ENCODE assay signal across 1 cellular context in the genomic region with DNA sequence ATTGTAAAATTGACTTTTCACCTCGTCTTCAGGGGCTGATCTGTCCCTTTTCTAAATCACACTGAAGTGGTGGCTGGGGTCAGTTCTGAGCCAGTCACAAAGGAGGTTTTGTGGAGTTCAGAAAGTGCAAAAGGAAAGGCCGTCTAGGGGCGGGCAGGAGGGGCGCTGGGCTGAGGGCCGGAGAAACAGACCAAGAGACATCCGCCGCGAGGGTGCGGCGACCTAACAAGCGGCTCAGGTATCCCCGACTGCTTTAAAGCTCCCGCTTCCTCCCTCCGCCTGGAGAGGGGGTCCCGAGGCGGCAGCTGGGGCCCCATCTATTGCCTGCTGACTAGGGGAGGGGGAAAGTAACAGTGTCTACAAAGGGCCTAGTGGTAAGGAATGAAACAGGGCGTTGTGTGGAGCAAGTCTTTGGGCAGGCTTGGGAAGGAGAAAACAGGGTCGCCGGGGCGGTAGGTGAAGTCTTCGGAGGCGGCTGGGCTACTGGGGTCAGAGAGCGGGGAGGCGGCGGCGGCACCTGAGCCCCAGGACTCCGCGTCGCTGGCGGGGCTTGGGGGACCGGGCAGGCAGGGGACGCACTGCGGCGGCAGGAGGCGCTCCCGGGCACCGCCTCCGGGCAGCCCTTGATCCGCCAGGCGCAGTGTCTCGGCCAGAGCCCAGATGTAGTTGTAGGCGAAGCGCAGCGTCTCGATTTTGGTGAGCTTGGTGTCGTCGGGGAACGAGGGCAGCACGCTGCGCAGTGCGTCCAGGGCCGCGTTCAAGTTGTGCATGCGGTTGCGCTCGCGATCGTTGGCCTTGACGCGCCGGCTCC.
TF ChIP-seq lines count a peak whose summit lies in the region.

No MANE protein-coding gene starts in this region.

TF ChIP-seq in K562, 482 proteins besides CTCF, POLR2A, EP300 and RAD21:
- TF ChIP-seq ZNF253 (CRISPR knock-in tag; conservative IDR thresholded peaks at IDR 0.05) = no peak
- TF ChIP-seq, protein P1, sequence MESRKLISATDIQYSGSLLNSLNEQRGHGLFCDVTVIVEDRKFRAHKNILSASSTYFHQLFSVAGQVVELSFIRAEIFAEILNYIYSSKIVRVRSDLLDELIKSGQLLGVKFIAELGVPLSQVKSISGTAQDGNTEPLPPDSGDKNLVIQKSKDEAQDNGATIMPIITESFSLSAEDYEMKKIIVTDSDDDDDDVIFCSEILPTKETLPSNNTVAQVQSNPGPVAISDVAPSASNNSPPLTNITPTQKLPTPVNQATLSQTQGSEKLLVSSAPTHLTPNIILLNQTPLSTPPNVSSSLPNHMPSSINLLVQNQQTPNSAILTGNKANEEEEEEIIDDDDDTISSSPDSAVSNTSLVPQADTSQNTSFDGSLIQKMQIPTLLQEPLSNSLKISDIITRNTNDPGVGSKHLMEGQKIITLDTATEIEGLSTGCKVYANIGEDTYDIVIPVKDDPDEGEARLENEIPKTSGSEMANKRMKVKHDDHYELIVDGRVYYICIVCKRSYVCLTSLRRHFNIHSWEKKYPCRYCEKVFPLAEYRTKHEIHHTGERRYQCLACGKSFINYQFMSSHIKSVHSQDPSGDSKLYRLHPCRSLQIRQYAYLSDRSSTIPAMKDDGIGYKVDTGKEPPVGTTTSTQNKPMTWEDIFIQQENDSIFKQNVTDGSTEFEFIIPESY (CRISPR knock-in tag; IDR thresholded peaks at IDR 0.05) = peak; percentile 67; the same call in 1 of the 2 replicates
